ENCODE assay signal across 9 cellular contexts in genomic region chr19:9934132-9934950, GRCh38. TPM values are rescaled to one million over a fixed set of nuclear protein-coding genes. Genes with fewer than 3 reads are reported as not detected.
DNase-seq lines count a peak whose midpoint lies in the region; ATAC-seq, FAIRE-seq and TF ChIP-seq lines count a peak whose summit lies in the region.
"Had no signal": no experiment of that assay in that cellular context is flagged by ENCODE, and none has a peak within 500 bp of the region (broad histone marks: within the 10 kb centered on the region; RNA-seq: fewer than 3 reads in every experiment).

No MANE protein-coding gene starts in this region.

- H3K4me3 ChIP-seq in SU-DHL-6 (ENCODE audit: insufficient read depth, low read length, poor library complexity, severe bottlenecking) (no peak overlapping the region), cardiac muscle cell (no peak overlapping the region)

- H3K36me3 Mint-ChIP-seq in activated naive CD4-positive, alpha-beta T cell treated with anti-CD3 and anti-CD28 coated beads, Interleukin-2, amount 50 U/mL, for 72 hours: peaks cover 5% of the 10 kb centered on the region in 2 donors

- no peak overlapping the region for H3K27ac Mint-ChIP-seq in activated naive CD4-positive, alpha-beta T cell treated with anti-CD3 and anti-CD28 coated beads, Interleukin-2, amount 50 U/mL, for 72 hours

- no peaks in the 10 kb centered on the region for H3K4me1 ChIP-seq in cardiac muscle cell (ENCODE audit: low read depth)

- ATAC-seq in activated naive CD4-positive, alpha-beta T cell treated with anti-CD3 and anti-CD28 coated beads, Interleukin-2, amount 50 U/mL, for 72 hours: peak; percentile 70 to 85
- no peak for ATAC-seq in GM21526 (IDR thresholded peaks at IDR 0.05; ENCODE audit: low FRiP score, unreplicated experiment)

- DNase-seq in D721Med (ENCODE audit: insufficient read length, low spot score): no peak
- peak; percentile 34 for DNase-seq in HT1080 (ENCODE audit: low read depth)
- peak; percentile 77 to 95 for DNase-seq in activated naive CD4-positive, alpha-beta T cell treated with anti-CD3 and anti-CD28 coated beads, Interleukin-2, amount 50 U/mL, for 72 hours (ENCODE audit: low spot score in 2 of 2)
- DNase-seq in cardiac muscle cell (ENCODE audit: low read depth in 1 of 2, low spot score in 1 of 2): peak; percentile 77 to 88
- DNase-seq in posterior cingulate gyrus: peak; percentile 56 to 95 (median 74)
- DNase-seq in ureter (ENCODE audit: low spot score): peak; percentile 75

- FAIRE-seq in D721Med (lab: Jason Lieb, UNC): no peak
- FAIRE-seq: endometrium had no signal

- H3K9me3 Mint-ChIP-seq in activated naive CD4-positive, alpha-beta T cell treated with anti-CD3 and anti-CD28 coated beads, Interleukin-2, amount 50 U/mL, for 72 hours: no peaks in the 10 kb centered on the region

- H3K9ac ChIP-seq in SU-DHL-6 (ENCODE audit: low read length): no peak overlapping the region

- no peaks in the 10 kb centered on the region for H3K79me2 ChIP-seq in SU-DHL-6 (ENCODE audit: insufficient read depth, low read length)

- no peak overlapping the region for H3K4me2 ChIP-seq in SU-DHL-6 (ENCODE audit: low read depth, low read length, poor library complexity, severe bottlenecking)

- H3K27ac ChIP-seq in SU-DHL-6 (ENCODE audit: low read depth, low read length) (no peak overlapping the region), cardiac muscle cell (no peak overlapping the region)

- H3F3A ChIP-seq in SU-DHL-6 (ENCODE audit: insufficient read depth): no peaks in the 10 kb centered on the region

- peak; percentile 79 for TF ChIP-seq CTCF in D721Med (IDR thresholded peaks at IDR 0.05; ENCODE audit: insufficient read depth, missing control alignments)
- TF ChIP-seq CTCF in SU-DHL-6 (IDR thresholded peaks at IDR 0.05; ENCODE audit: insufficient read depth, low read length, poor library complexity, severe bottlenecking): peak; percentile 92
- TF ChIP-seq CTCF in cardiac muscle cell (IDR thresholded peaks at IDR 0.05; ENCODE audit: low read depth, low read length): peak; percentile 85

- H3K27me3 ChIP-seq in SU-DHL-6 (ENCODE audit: low read length) (no peaks in the 10 kb centered on the region), cardiac muscle cell (peaks cover 12% of the 10 kb centered on the region)

- H3K36me3 ChIP-seq in SU-DHL-6 (ENCODE audit: low read length) (no peaks in the 10 kb centered on the region), cardiac muscle cell (no peaks in the 10 kb centered on the region)

- H4K20me1 ChIP-seq in SU-DHL-6 (ENCODE audit: low read depth, low read length): no peaks in the 10 kb centered on the region

- intact Hi-C loops in posterior cingulate gyrus (cut with DNase I): loop anchor here (5.0 kb wide), 1 partner anchor 318 kb away; the partner anchor contains the start of gene MRPL4

- no peak overlapping the region for H2AFZ ChIP-seq in SU-DHL-6 (ENCODE audit: low read depth, low read length, severe bottlenecking)

- no peaks in the 10 kb centered on the region for H3K9me3 ChIP-seq in SU-DHL-6 (ENCODE audit: insufficient read depth, low read length)
- H3K9me3 ChIP-seq in cardiac muscle cell (ENCODE audit: low read depth): no peaks in the 10 kb centered on the region

- no peaks in the 10 kb centered on the region for H3K9me2 ChIP-seq in SU-DHL-6 (replicated peaks; ENCODE audit: insufficient read depth, low read length)

RNA-seq across cellular contexts. Expression of gene OLFM2, which starts 2.0 kb away (rescaled TPM):
- total RNA-seq in HT1080 (2014; rRNA removed; shearing (Covaris generic)): not detected in 2 replicates
- polyA plus RNA-seq in HT1080 (2015; cell fraction: cytosol; rRNA removed): 0.14 and 0.24 TPM in 2 replicates
- 0.07 TPM in 1 of 2 replicates, not detected in the other for polyA plus RNA-seq in HT1080 (2015; cell fraction: nucleus; rRNA removed)
- 1 to 10 TPM; 1.7 to 5.0 TPM for total RNA-seq in activated naive CD4-positive, alpha-beta T cell treated with anti-CD3 and anti-CD28 coated beads, Interleukin-2, amount 50 U/mL, for 72 hours
- total RNA-seq in cardiac muscle cell: 36.2 and 55.1 TPM in 2 replicates
- polyA plus RNA-seq in cardiac muscle cell: 27.1 and 40.3 TPM in 2 replicates
- total RNA-seq in ureter: 5.6 TPM
